18 cellular contexts compared by ENCODE assay signal in genomic region chr17:14156689-14157088, GRCh38.
DNase-seq lines count a peak whose midpoint lies in the region; ATAC-seq and TF ChIP-seq lines count a peak whose summit lies in the region.
"Had no signal": no experiment of that assay in that cellular context is flagged by ENCODE, and none has a peak within 500 bp of the region (broad histone marks: within the 10 kb centered on the region; RNA-seq: fewer than 3 reads in every experiment).

No MANE protein-coding gene starts in this region.

- no peak for ATAC-seq in GM18505 (IDR thresholded peaks at IDR 0.05; ENCODE audit: unreplicated experiment)
- ATAC-seq in GM18517 (IDR thresholded peaks at IDR 0.05; ENCODE audit: unreplicated experiment), result no peak
- ATAC-seq: left ventricle myocardium superior; naive thymus-derived CD4-positive, alpha-beta T cell had no signal

- no peaks in the 10 kb centered on the region for H3K36me3 ChIP-seq in endodermal cell (ENCODE audit: control insufficient read depth, insufficient read depth, low read length)

- no peak overlapping the region for H3K4me3 ChIP-seq in endodermal cell (ENCODE audit: low read length)
- H3K4me3 ChIP-seq: psoas muscle, suprapubic skin had no signal

- H3K27ac ChIP-seq in endodermal cell (ENCODE audit: low read depth, low read length), result no peak overlapping the region
- H3K27ac ChIP-seq: psoas muscle, suprapubic skin had no signal

- H3K27ac Mint-ChIP-seq in endodermal cell, result no peak overlapping the region
- H3K27ac Mint-ChIP-seq: activated T-helper 2 cell treated with anti-CD3 and anti-CD28 coated beads, Interferon-gamma antibody, Interleukin-2, Interleukin-4, amounts not matched to agents 10 μg/mL and 5 μg/mL and 100 μg/mL, durations not matched to agents 14 hours and 24 hours and 36 hours; dendritic cell treated with granulocyte-macrophage colony-stimulating factor and Interleukin-4, amounts not matched to agents 40 ng/mL and 50 ng/mL, for 4 days had no signal

- no peaks in the 10 kb centered on the region for H3K27me3 ChIP-seq in endodermal cell (ENCODE audit: control insufficient read depth, insufficient read depth, low read length, poor library complexity, severe bottlenecking)
- H3K27me3 ChIP-seq: suprapubic skin had no signal

- no peak overlapping the region for H3K9ac ChIP-seq in endodermal cell (ENCODE audit: extremely low read depth, low read length, poor library complexity, severe bottlenecking)

- H3K9me3 Mint-ChIP-seq in endodermal cell, result no peaks in the 10 kb centered on the region
- H3K9me3 Mint-ChIP-seq: dendritic cell treated with granulocyte-macrophage colony-stimulating factor and Interleukin-4, amounts not matched to agents 40 ng/mL and 50 ng/mL, for 4 days had no signal

- peaks cover 2% of the 10 kb centered on the region for H3K36me3 Mint-ChIP-seq in endodermal cell (ENCODE audit: low read depth)

- WGBS in endodermal cell (ENCODE audit: insufficient coverage in 1 of 2, insufficient read length in 1 of 2), 2 experiments, result 44 to 45% methylated on average over 4 of the region's 4 CpGs

- peaks cover 2% of the 10 kb centered on the region for H3K4me1 Mint-ChIP-seq in endodermal cell

- H3K9me3 ChIP-seq in endodermal cell (ENCODE audit: control insufficient read depth, low read length), result no peaks in the 10 kb centered on the region
- H3K9me3 ChIP-seq: psoas muscle, suprapubic skin had no signal

- H3K27me3 Mint-ChIP-seq in endodermal cell (ENCODE audit: insufficient read depth), result no peaks in the 10 kb centered on the region
- H3K27me3 Mint-ChIP-seq: dendritic cell treated with granulocyte-macrophage colony-stimulating factor and Interleukin-4, amounts not matched to agents 40 ng/mL and 50 ng/mL, for 4 days; naive thymus-derived CD4-positive, alpha-beta T cell had no signal

- DNase-seq in EH (ENCODE audit: low read depth) (peak; percentile 63), HuH-7.5 (ENCODE audit: low spot score) (peak; percentile 6), amniotic epithelial cell (ENCODE audit: low read depth) (peak; percentile 86), non-pigmented ciliary epithelial cell (ENCODE audit: low read depth) (peak; percentile 18), endodermal cell (no peak), activated gamma-delta T cell (lab: John Stamatoyannopoulos, UW) (no peak)
- DNase-seq: activated CD4-positive, alpha-beta T cell treated with anti-CD3 and anti-CD28 coated beads, Interleukin-2, amount 50 U/mL, for 4 hours; Calu3; left ventricle myocardium superior; naive thymus-derived CD4-positive, alpha-beta T cell; NCI-H2171 treated with DMSO at 0.1 percent for 48 hours; psoas muscle; Right ventricle myocardium superior had no signal

- TF ChIP-seq CTCF in endodermal cell (conservative IDR thresholded peaks at IDR 0.05), result no peak

- TF ChIP-seq POLR2A in GM18505 (IDR thresholded peaks at IDR 0.05; ENCODE audit: borderline replicate concordance, extremely low read depth, insufficient read depth, insufficient read length), result no peak

- no peaks in the 10 kb centered on the region for H3K4me1 ChIP-seq in endodermal cell (ENCODE audit: control insufficient read depth, insufficient read depth, low read length)
- H3K4me1 ChIP-seq: suprapubic skin had no signal

- H3K4me3 Mint-ChIP-seq in endodermal cell, result no peak overlapping the region
- H3K4me3 Mint-ChIP-seq: dendritic cell treated with granulocyte-macrophage colony-stimulating factor and Interleukin-4, amounts not matched to agents 40 ng/mL and 50 ng/mL, for 4 days; naive thymus-derived CD4-positive, alpha-beta T cell had no signal

Comparison
In these comparisons a context has a peak if more than half of its experiments do, and no peak if none do; other contexts are left out.
1. DNase-seq: peak in EH (single experiment), HuH-7.5 (single experiment), amniotic epithelial cell (single experiment) and non-pigmented ciliary epithelial cell (single experiment); none in endodermal cell (single experiment) and activated gamma-delta T cell (single experiment).